1 cellular context compared by ENCODE assay signal in genomic region chr9:97237951-97238851, GRCh38.
TF ChIP-seq lines count a peak whose summit lies in the region.

No MANE protein-coding gene starts in this region.

TF ChIP-seq in HepG2, 621 proteins besides CTCF, POLR2A, EP300 and RAD21 (continued from another document and continues in another):
- TF ChIP-seq KIAA2018 (CRISPR knock-in tag; IDR thresholded peaks at IDR 0.05; ENCODE audit: borderline replicate concordance) (no peak), HOXA5 (CRISPR knock-in tag; IDR thresholded peaks at IDR 0.05) (0 out of 2 replicates have a peak, but pooled peaks have one; percentile 23), MLXIP (CRISPR knock-in tag; IDR thresholded peaks at IDR 0.05; ENCODE audit: borderline replicate concordance) (no peak), HMGXB4 (CRISPR knock-in tag; IDR thresholded peaks at IDR 0.05; ENCODE audit: borderline replicate concordance in 1 of 2, low read depth in 1 of 2) (peak; percentile 45 to 64; a peak in 2 of 4 replicates), U2AF2 (IDR thresholded peaks at IDR 0.05; ENCODE audit: low read depth, low read length) (no peak), TCF7L2 (IDR thresholded peaks at IDR 0.05; ENCODE audit: low read depth, low read length) (no peak), TCF12 (IDR thresholded peaks at IDR 0.05) (no peak), TCF12 (CRISPR knock-in tag; IDR thresholded peaks at IDR 0.05) (no peak), YEATS2 (CRISPR knock-in tag; IDR thresholded peaks at IDR 0.05; ENCODE audit: borderline replicate concordance) (peak; percentile 22; the same call in 1 of the 2 replicates), TFDP1 (CRISPR knock-in tag; IDR thresholded peaks at IDR 0.05; ENCODE audit: borderline replicate concordance) (peak; percentile 68; the same call in 1 of the 2 replicates), ZNF672 (CRISPR knock-in tag; IDR thresholded peaks at IDR 0.05) (no peak), KDM5A (IDR thresholded peaks at IDR 0.05; ENCODE audit: borderline replicate concordance, low read length) (no peak), EZH2 (conservative IDR thresholded peaks at IDR 0.05; ENCODE audit: low read depth, low read length) (no peak), ZNF746 (CRISPR knock-in tag; IDR thresholded peaks at IDR 0.05) (no peak), ZMAT3 (CRISPR knock-in tag; conservative IDR thresholded peaks at IDR 0.05) (peak; percentile 55; the same call in 1 of the 2 replicates), ZBTB37 (CRISPR knock-in tag; IDR thresholded peaks at IDR 0.05) (no peak), ZMAT5 (CRISPR knock-in tag; IDR thresholded peaks at IDR 0.05; ENCODE audit: borderline replicate concordance, low read depth) (no peak), GFI1 (CRISPR knock-in tag; IDR thresholded peaks at IDR 0.05; ENCODE audit: borderline replicate concordance) (no peak), ZNF784 (CRISPR knock-in tag; IDR thresholded peaks at IDR 0.05; ENCODE audit: borderline replicate concordance) (no peak), AGO1 (IDR thresholded peaks at IDR 0.05; ENCODE audit: low read depth, low read length, poor library complexity, severe bottlenecking) (no peak), ZSCAN20 (CRISPR knock-in tag; IDR thresholded peaks at IDR 0.05; ENCODE audit: borderline replicate concordance) (0 out of 2 replicates have a peak, but pooled peaks have one; percentile 24), FOXK2 (IDR thresholded peaks at IDR 0.05) (no peak), NR3C1 (CRISPR knock-in tag; IDR thresholded peaks at IDR 0.05) (no peak), HIC2 (CRISPR knock-in tag; IDR thresholded peaks at IDR 0.05; ENCODE audit: low read depth) (no peak), ZNF431 (CRISPR knock-in tag; IDR thresholded peaks at IDR 0.05; ENCODE audit: borderline replicate concordance, low read depth) (no peak), ZBTB38 (CRISPR knock-in tag; IDR thresholded peaks at IDR 0.05) (no peak), HNF1A (IDR thresholded peaks at IDR 0.05; ENCODE audit: low read depth) (no peak), HNF1A (CRISPR knock-in tag; IDR thresholded peaks at IDR 0.05; ENCODE audit: borderline replicate concordance) (0 out of 2 replicates have a peak, but pooled peaks have one; percentile 17), ZNF292 (CRISPR knock-in tag; IDR thresholded peaks at IDR 0.05; ENCODE audit: borderline replicate concordance, low read depth) (no peak), NFIC (IDR thresholded peaks at IDR 0.05; ENCODE audit: low read length) (no peak), KMT2A (CRISPR knock-in tag; IDR thresholded peaks at IDR 0.05) (peak; percentile 71)
